Comparison of ENCODE assay signal across 22 cellular contexts in genomic region chr18:34543940-34544339, GRCh38.
"Had no signal": no experiment of that assay in that cellular context is flagged by ENCODE, and none has a peak within 500 bp of the region (broad histone marks: within the 10 kb centered on the region; RNA-seq: fewer than 3 reads in every experiment).

No MANE protein-coding gene starts in this region.

- H3K27me3 ChIP-seq: esophagus muscularis mucosa, gastrocnemius medialis, right atrium auricular region, vagina had no signal

- ATAC-seq: activated CD4-positive, alpha-beta T cell treated with anti-CD3 and anti-CD28 coated beads for 36 hours; activated T-cell treated with anti-CD3 and anti-CD28 coated beads, Interleukin-2, amount 50 U/mL, for 4 hours; gastrocnemius medialis; left ventricle myocardium superior; natural killer cell had no signal

- DNase-seq: activated B cell treated with CpG ODN at 0.5 μM for 24 hours; activated CD4-positive, alpha-beta T cell treated with anti-CD3 and anti-CD28 coated beads for 36 hours; activated CD4-positive, alpha-beta T cell treated with anti-CD3 and anti-CD28 coated beads, Interleukin-2, amount 50 U/mL, for 4 hours; activated CD8-positive, alpha-beta memory T cell treated with anti-CD3 and anti-CD28 coated beads, Interleukin-2, amount 50 U/mL, for 48 hours; activated naive CD4-positive, alpha-beta T cell treated with anti-CD3 and anti-CD28 coated beads for 36 hours; activated T-cell treated with anti-CD3 and anti-CD28 coated beads, Interleukin-2, amount 50 U/mL, for 4 hours; amygdala; cerebellar nuclear complex; gastrocnemius medialis; head of caudate nucleus; left ventricle myocardium superior; midbrain; natural killer cell; psoas muscle; stimulated activated CD4-positive, alpha-beta T cell treated with anti-CD3 and anti-CD28 coated beads, Interleukin-4, amount 100 ng/mL, for 24 hours; stimulated activated naive CD4-positive, alpha-beta T cell treated with Interleukin-2 at 50 U/mL for 16 hours had no signal

- H3K4me1 ChIP-seq: right atrium auricular region, vagina had no signal

- H3K36me3 Mint-ChIP-seq: natural killer cell, type B pancreatic cell had no signal

- H3K27ac Mint-ChIP-seq: activated B cell treated with CpG ODN at 0.5 μM for 24 hours; activated CD4-positive, alpha-beta T cell treated with anti-CD3 and anti-CD28 coated beads for 36 hours; activated naive CD4-positive, alpha-beta T cell treated with anti-CD3 and anti-CD28 coated beads for 36 hours; natural killer cell; type B pancreatic cell had no signal

- H3K4me3 ChIP-seq: coronary artery, esophagus muscularis mucosa, gastrocnemius medialis, psoas muscle, right atrium auricular region, thoracic aorta, vagina had no signal

- H3K4me3 Mint-ChIP-seq: activated B cell treated with CpG ODN at 0.5 μM for 24 hours; activated CD4-positive, alpha-beta T cell treated with anti-CD3 and anti-CD28 coated beads for 36 hours; activated naive CD4-positive, alpha-beta T cell treated with anti-CD3 and anti-CD28 coated beads for 36 hours; activated T-cell treated with anti-CD3 and anti-CD28 coated beads, Interleukin-2, amount 50 U/mL, for 4 hours; natural killer cell; type B pancreatic cell had no signal

- H3K9me3 Mint-ChIP-seq: activated B cell treated with CpG ODN at 0.5 μM for 24 hours; activated naive CD4-positive, alpha-beta T cell treated with anti-CD3 and anti-CD28 coated beads for 36 hours; activated T-cell treated with anti-CD3 and anti-CD28 coated beads, Interleukin-2, amount 50 U/mL, for 4 hours; type B pancreatic cell had no signal

- H3K36me3 ChIP-seq: esophagus muscularis mucosa, gastrocnemius medialis, right atrium auricular region, thoracic aorta, vagina had no signal

- H3K9me3 ChIP-seq: esophagus muscularis mucosa, gastrocnemius medialis, psoas muscle, right atrium auricular region, thoracic aorta, vagina had no signal

- H3K27ac ChIP-seq: coronary artery, esophagus muscularis mucosa, gastrocnemius medialis, psoas muscle, right atrium auricular region, thoracic aorta, vagina had no signal

- H3K27me3 Mint-ChIP-seq: activated B cell treated with CpG ODN at 0.5 μM for 24 hours; activated CD4-positive, alpha-beta T cell treated with anti-CD3 and anti-CD28 coated beads for 36 hours; type B pancreatic cell had no signal

- H3K4me1 Mint-ChIP-seq: activated B cell treated with CpG ODN at 0.5 μM for 24 hours; activated CD4-positive, alpha-beta T cell treated with anti-CD3 and anti-CD28 coated beads for 36 hours; natural killer cell had no signal
